ENCODE assay signal across 21 cellular contexts in the genomic region with DNA sequence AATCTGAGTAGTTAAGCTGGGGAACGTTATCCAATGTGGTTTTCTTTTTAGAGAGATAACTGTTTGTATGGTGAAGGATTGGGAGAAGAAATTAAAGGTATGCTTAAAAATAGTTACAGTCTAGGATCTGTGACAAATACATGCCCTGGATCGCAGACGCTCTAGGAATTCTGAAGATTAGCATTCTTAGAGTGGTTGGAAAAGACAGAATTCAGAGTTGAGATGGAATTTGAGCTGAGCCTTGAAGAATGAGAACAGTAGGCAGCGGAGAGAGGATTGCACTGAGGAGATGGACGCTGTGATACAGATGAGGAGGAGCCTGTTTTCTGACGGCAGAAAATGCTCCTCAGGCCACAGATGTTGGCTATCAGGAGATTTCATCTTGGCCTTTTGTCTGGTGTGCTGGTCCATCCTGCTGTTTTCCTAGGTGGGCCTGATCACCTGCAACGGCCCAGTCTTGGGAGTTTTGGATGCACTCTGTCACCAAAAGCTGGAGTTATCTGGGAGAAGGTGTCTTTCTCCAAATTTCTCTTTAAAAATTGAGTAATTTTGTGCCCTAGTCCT. TPM values are rescaled to one million over a fixed set of nuclear protein-coding genes. Genes with fewer than 3 reads are reported as not detected.
"Had no signal": no experiment of that assay in that cellular context is flagged by ENCODE, and none has a peak within 500 bp of the region (broad histone marks: within the 10 kb centered on the region; RNA-seq: fewer than 3 reads in every experiment).

No MANE protein-coding gene starts in this region.

- FAIRE-seq: islet of Langerhans had no signal

- DNase-seq: activated CD4-positive, alpha-beta memory T cell treated with anti-CD3 and anti-CD28 coated beads for 36 hours; activated CD4-positive, alpha-beta T cell treated with anti-CD3 and anti-CD28 coated beads for 48 hours; activated CD4-positive, CD25-positive, alpha-beta regulatory T cell; activated gamma-delta T cell treated with Interleukin-2 at 50 U/mL for 16 hours; activated T-cell treated with anti-CD3 and anti-CD28 coated beads for 4 hours; aorta; colonic mucosa; esophagus squamous epithelium; heart left ventricle; mucosa of descending colon; naive B cell; posterior cingulate gyrus; stimulated activated CD4-positive, alpha-beta T cell treated with anti-CD3 and anti-CD28 coated beads, Interleukin-1b, Interleukin-23, amount 100 ng/mL, for 48 hours; substantia nigra; thyroid gland had no signal

- H2AFZ ChIP-seq: neural progenitor cell had no signal

- H3K9ac ChIP-seq: neural progenitor cell had no signal

- H3K4me3 ChIP-seq: colonic mucosa, esophagus squamous epithelium, gastroesophageal sphincter, heart left ventricle, mucosa of descending colon, neural progenitor cell, thyroid gland had no signal

- H3K27me3 ChIP-seq: colonic mucosa, esophagus squamous epithelium, gastroesophageal sphincter, heart left ventricle, neural progenitor cell, thyroid gland had no signal

- ATAC-seq: gastroesophageal sphincter, heart left ventricle had no signal

- H3K27ac ChIP-seq: colonic mucosa, esophagus squamous epithelium, gastroesophageal sphincter, neural progenitor cell, thyroid gland had no signal

- H3K9me3 ChIP-seq: colonic mucosa, esophagus squamous epithelium, gastroesophageal sphincter, heart left ventricle, mucosa of descending colon, thyroid gland had no signal

- H3K4me1 ChIP-seq: colonic mucosa, esophagus squamous epithelium, gastroesophageal sphincter, neural progenitor cell, thyroid gland had no signal

- H3K4me2 ChIP-seq: neural progenitor cell had no signal

RNA-seq across cellular contexts. Expression of a gene that starts 48.3 kb away (rescaled TPM):
- total RNA-seq: activated CD4-positive, alpha-beta memory T cell treated with anti-CD3 and anti-CD28 coated beads for 36 hours; liver; skeletal muscle tissue; thyroid gland; ureter had no signal
